11 cellular contexts compared by ENCODE assay signal in the genomic region with DNA sequence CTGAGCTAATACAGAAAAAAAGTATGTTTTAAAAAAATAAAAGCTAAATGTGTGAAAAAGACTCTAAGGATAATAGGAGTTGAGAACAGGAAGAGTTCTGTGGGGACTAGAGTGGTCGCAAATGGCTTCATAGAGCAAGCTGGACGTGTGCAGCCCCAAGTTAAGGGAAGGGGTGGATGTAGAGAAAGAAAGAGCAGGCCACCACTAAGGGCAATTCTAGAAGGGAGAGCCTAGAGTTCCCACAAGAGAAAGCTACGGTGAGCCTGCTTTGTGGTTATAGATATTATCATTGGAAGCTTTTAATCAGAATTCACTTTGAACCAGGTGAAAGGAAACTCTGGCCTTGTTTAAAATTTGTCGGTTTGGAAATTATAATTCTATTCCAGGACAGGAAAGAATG.
DNase-seq lines count a peak whose midpoint lies in the region; ATAC-seq, FAIRE-seq and TF ChIP-seq lines count a peak whose summit lies in the region.
"Had no signal": no experiment of that assay in that cellular context is flagged by ENCODE, and none has a peak within 500 bp of the region (broad histone marks: within the 10 kb centered on the region; RNA-seq: fewer than 3 reads in every experiment).

No MANE protein-coding gene starts in this region.

- peaks cover 15% of the 10 kb centered on the region for H3K36me3 Mint-ChIP-seq in central memory CD8-positive, alpha-beta T cell (ENCODE audit: insufficient read depth)

- peak overlapping the region; percentile 100 for H3K27ac Mint-ChIP-seq in central memory CD8-positive, alpha-beta T cell (ENCODE audit: low read depth)

- H3K27ac ChIP-seq in DOHH2 (ENCODE audit: low read depth, low read length) (peak overlapping the region; percentile 44), gastrocnemius medialis (peak overlapping the region; percentile 85 to 93 (median 91))

- H3K27me3 ChIP-seq in DOHH2 (ENCODE audit: control insufficient read depth, low read length) (no peaks in the 10 kb centered on the region), gastrocnemius medialis (no peaks in the 10 kb centered on the region)

- H3K79me2 ChIP-seq in DOHH2 (ENCODE audit: control insufficient read depth, low read length), result peaks cover 66% of the 10 kb centered on the region

- in situ Hi-C loops in gastrocnemius medialis (cut with MboI; ENCODE audit: low sequenced_read_pairs in 4 of 4), result loop anchor here in 2 of 4 donors (10.0 to 25.0 kb wide), 2 partner anchors 94 to 101 kb away; a partner anchor contains a TSS

- H3K36me3 ChIP-seq in DOHH2 (ENCODE audit: control insufficient read depth, low read length) (0 out of 2 replicates have a peak, but pooled peaks cover 4% of the 10 kb centered on the region), gastrocnemius medialis (no peaks in the 10 kb centered on the region)

- peak overlapping the region; percentile 72 for H3K4me3 Mint-ChIP-seq in central memory CD8-positive, alpha-beta T cell

- peak overlapping the region; percentile 63 for H3K4me3 ChIP-seq in DOHH2 (ENCODE audit: low read length)
- no peak overlapping the region for H3K4me3 ChIP-seq in gastrocnemius medialis

- intact Hi-C loops in gastrocnemius medialis (cut with DNase I; ENCODE audit: low total_unique reads), result no loop called here

- no peaks in the 10 kb centered on the region for H3K27me3 Mint-ChIP-seq in central memory CD8-positive, alpha-beta T cell

- peaks cover 81% of the 10 kb centered on the region for H3K4me1 Mint-ChIP-seq in central memory CD8-positive, alpha-beta T cell

- peak overlapping the region; percentile 96 for H3K4me2 ChIP-seq in DOHH2 (ENCODE audit: low read length)

- H3K9me2 ChIP-seq in DOHH2 (replicated peaks; ENCODE audit: control insufficient read depth, low read length), result no peaks in the 10 kb centered on the region

- peaks cover 2% of the 10 kb centered on the region for H3F3A ChIP-seq in DOHH2 (ENCODE audit: control insufficient read depth, insufficient read depth)

- H3K4me1 ChIP-seq in DOHH2 (ENCODE audit: control insufficient read depth, low read length) (peaks cover 86% of the 10 kb centered on the region), gastrocnemius medialis (peaks cover 74 to 76% of the 10 kb centered on the region in 2 donors)

- H4K20me1 ChIP-seq in DOHH2 (ENCODE audit: control insufficient read depth, insufficient read depth, low read depth, low read length), result no peaks in the 10 kb centered on the region

- ATAC-seq in central memory CD8-positive, alpha-beta T cell (replicated peaks; ENCODE audit: extremely low read depth, poor library complexity, severe bottlenecking), result no peak
- ATAC-seq in gastrocnemius medialis (no peak), GM19023 (IDR thresholded peaks at IDR 0.05; ENCODE audit: unreplicated experiment) (no peak), GM18498 (IDR thresholded peaks at IDR 0.05; ENCODE audit: unreplicated experiment) (no peak)
- ATAC-seq: left lobe of liver had no signal

- DNase-seq in NCI-H526 (lab: John Stamatoyannopoulos, UW) (peak; percentile 60 to 63), gastrocnemius medialis (no peak), GM12892 (ENCODE audit: insufficient read length) (no peak), kidney tubule cell (ENCODE audit: low spot score) (no peak)
- DNase-seq in central memory CD8-positive, alpha-beta T cell (ENCODE audit: low spot score in 2 of 2), result no peak
- DNase-seq: GF-D8, Right ventricle myocardium superior had no signal

- TF ChIP-seq CTCF in DOHH2 (IDR thresholded peaks at IDR 0.05; ENCODE audit: low read depth, low read length, poor library complexity, severe bottlenecking), result no peak
- no peak for TF ChIP-seq CTCF in gastrocnemius medialis (IDR thresholded peaks at IDR 0.05 in 4 of 5, conservative IDR thresholded peaks at IDR 0.05 in 1 of 5)

- H3K9me3 ChIP-seq in DOHH2 (ENCODE audit: control insufficient read depth, insufficient read depth, low read length) (no peaks in the 10 kb centered on the region), gastrocnemius medialis (no peaks in the 10 kb centered on the region)

- TF ChIP-seq POLR2A in gastrocnemius medialis (IDR thresholded peaks at IDR 0.05) (no peak), GM12892 (IDR thresholded peaks at IDR 0.05; ENCODE audit: low read depth, low read length) (no peak)

- H3K9me3 Mint-ChIP-seq in central memory CD8-positive, alpha-beta T cell, result no peaks in the 10 kb centered on the region

- FAIRE-seq in GM12892 (lab: Jason Lieb, UNC), result no peak

Comparison
In these comparisons a context has a peak if more than half of its experiments do, and no peak if none do; other contexts are left out.
1. DNase-seq: peak in NCI-H526 (2 of 2); none in central memory CD8-positive, alpha-beta T cell (0 of 2), gastrocnemius medialis (0 of 2), GM12892 (single experiment) and kidney tubule cell (single experiment).